In the genomic region with DNA sequence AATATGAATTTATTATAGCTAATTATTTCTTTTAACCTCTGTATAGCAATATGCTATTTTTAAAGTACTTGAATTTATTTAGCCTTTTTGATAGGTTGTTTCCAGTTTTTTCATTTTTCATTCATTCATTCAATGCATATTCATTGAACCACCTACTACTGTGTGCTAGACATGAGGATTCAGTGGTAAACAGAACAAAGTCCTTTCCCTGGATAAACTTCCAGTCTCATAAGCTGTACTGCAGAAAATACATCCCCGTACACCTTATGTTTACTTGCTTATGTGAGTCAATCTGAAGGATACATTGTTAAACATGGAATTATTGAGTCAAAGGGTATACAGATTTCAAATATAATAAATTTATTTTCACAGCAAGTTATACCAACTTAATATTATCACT, we compare ENCODE assay signal across 1 cellular context.
TF ChIP-seq lines count a peak whose summit lies in the region.

No MANE protein-coding gene starts in this region.

TF ChIP-seq in HepG2, 621 proteins besides CTCF, POLR2A, EP300 and RAD21 (continued from another document):
- TF ChIP-seq, protein P1, sequence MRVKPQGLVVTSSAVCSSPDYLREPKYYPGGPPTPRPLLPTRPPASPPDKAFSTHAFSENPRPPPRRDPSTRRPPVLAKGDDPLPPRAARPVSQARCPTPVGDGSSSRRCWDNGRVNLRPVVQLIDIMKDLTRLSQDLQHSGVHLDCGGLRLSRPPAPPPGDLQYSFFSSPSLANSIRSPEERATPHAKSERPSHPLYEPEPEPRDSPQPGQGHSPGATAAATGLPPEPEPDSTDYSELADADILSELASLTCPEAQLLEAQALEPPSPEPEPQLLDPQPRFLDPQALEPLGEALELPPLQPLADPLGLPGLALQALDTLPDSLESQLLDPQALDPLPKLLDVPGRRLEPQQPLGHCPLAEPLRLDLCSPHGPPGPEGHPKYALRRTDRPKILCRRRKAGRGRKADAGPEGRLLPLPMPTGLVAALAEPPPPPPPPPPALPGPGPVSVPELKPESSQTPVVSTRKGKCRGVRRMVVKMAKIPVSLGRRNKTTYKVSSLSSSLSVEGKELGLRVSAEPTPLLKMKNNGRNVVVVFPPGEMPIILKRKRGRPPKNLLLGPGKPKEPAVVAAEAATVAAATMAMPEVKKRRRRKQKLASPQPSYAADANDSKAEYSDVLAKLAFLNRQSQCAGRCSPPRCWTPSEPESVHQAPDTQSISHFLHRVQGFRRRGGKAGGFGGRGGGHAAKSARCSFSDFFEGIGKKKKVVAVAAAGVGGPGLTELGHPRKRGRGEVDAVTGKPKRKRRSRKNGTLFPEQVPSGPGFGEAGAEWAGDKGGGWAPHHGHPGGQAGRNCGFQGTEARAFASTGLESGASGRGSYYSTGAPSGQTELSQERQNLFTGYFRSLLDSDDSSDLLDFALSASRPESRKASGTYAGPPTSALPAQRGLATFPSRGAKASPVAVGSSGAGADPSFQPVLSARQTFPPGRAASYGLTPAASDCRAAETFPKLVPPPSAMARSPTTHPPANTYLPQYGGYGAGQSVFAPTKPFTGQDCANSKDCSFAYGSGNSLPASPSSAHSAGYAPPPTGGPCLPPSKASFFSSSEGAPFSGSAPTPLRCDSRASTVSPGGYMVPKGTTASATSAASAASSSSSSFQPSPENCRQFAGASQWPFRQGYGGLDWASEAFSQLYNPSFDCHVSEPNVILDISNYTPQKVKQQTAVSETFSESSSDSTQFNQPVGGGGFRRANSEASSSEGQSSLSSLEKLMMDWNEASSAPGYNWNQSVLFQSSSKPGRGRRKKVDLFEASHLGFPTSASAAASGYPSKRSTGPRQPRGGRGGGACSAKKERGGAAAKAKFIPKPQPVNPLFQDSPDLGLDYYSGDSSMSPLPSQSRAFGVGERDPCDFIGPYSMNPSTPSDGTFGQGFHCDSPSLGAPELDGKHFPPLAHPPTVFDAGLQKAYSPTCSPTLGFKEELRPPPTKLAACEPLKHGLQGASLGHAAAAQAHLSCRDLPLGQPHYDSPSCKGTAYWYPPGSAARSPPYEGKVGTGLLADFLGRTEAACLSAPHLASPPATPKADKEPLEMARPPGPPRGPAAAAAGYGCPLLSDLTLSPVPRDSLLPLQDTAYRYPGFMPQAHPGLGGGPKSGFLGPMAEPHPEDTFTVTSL (CRISPR knock-in tag; IDR thresholded peaks at IDR 0.05; ENCODE audit: borderline replicate concordance) = peak; percentile 64; the same call in 1 of the 2 replicates
- TF ChIP-seq ZNF24 (IDR thresholded peaks at IDR 0.05) (peak; percentile 90), NKX3-1 (CRISPR knock-in tag; IDR thresholded peaks at IDR 0.05) (no peak), CBX5 (CRISPR knock-in tag; IDR thresholded peaks at IDR 0.05; ENCODE audit: borderline replicate concordance) (no peak), HOXA5 (CRISPR knock-in tag; IDR thresholded peaks at IDR 0.05) (no peak), FOXP1 (IDR thresholded peaks at IDR 0.05) (0 out of 2 replicates have a peak, but pooled peaks have one; percentile 44), FOXP1 (CRISPR knock-in tag; IDR thresholded peaks at IDR 0.05) (peak; percentile 92), ZFP1 (CRISPR knock-in tag; IDR thresholded peaks at IDR 0.05) (no peak), PPARG (CRISPR knock-in tag; conservative IDR thresholded peaks at IDR 0.05) (peak; percentile 81; the same call in 1 of the 2 replicates), SKI (IDR thresholded peaks at IDR 0.05; ENCODE audit: partially characterized antibody) (peak; percentile 50), MIXL1 (CRISPR knock-in tag; IDR thresholded peaks at IDR 0.05) (peak; percentile 40; the same call in 1 of the 2 replicates), FOXJ3 (CRISPR knock-in tag; IDR thresholded peaks at IDR 0.05; ENCODE audit: borderline replicate concordance) (peak; percentile 33; the same call in 1 of the 2 replicates), ZC3H4 (CRISPR knock-in tag; IDR thresholded peaks at IDR 0.05; ENCODE audit: borderline replicate concordance) (no peak), HOXA9 (CRISPR knock-in tag; IDR thresholded peaks at IDR 0.05; ENCODE audit: borderline replicate concordance) (no peak), ZNF749 (CRISPR knock-in tag; IDR thresholded peaks at IDR 0.05; ENCODE audit: borderline replicate concordance) (no peak), TCF12 (IDR thresholded peaks at IDR 0.05) (no peak), TCF12 (CRISPR knock-in tag; IDR thresholded peaks at IDR 0.05) (no peak), SOX5 (CRISPR knock-in tag; IDR thresholded peaks at IDR 0.05; ENCODE audit: borderline replicate concordance) (peak; percentile 47; the same call in 1 of the 2 replicates), ZKSCAN8 (CRISPR knock-in tag; IDR thresholded peaks at IDR 0.05; ENCODE audit: borderline replicate concordance) (0 out of 2 replicates have a peak, but pooled peaks have one; percentile 36), RXRB (CRISPR knock-in tag; IDR thresholded peaks at IDR 0.05; ENCODE audit: borderline replicate concordance) (peak; percentile 50; the same call in 1 of the 2 replicates), ZSCAN9 (CRISPR knock-in tag; IDR thresholded peaks at IDR 0.05; ENCODE audit: borderline replicate concordance) (peak; percentile 40; the same call in 1 of the 2 replicates), PHF20 (CRISPR knock-in tag; IDR thresholded peaks at IDR 0.05) (no peak), GATAD2A (CRISPR knock-in tag; IDR thresholded peaks at IDR 0.05) (peak; percentile 41), DNMT1 (CRISPR knock-in tag; IDR thresholded peaks at IDR 0.05) (no peak), ZKSCAN1 (IDR thresholded peaks at IDR 0.05; ENCODE audit: low read length) (peak; percentile 57; the same call in 1 of the 2 replicates)
- TF ChIP-seq, protein P2, sequence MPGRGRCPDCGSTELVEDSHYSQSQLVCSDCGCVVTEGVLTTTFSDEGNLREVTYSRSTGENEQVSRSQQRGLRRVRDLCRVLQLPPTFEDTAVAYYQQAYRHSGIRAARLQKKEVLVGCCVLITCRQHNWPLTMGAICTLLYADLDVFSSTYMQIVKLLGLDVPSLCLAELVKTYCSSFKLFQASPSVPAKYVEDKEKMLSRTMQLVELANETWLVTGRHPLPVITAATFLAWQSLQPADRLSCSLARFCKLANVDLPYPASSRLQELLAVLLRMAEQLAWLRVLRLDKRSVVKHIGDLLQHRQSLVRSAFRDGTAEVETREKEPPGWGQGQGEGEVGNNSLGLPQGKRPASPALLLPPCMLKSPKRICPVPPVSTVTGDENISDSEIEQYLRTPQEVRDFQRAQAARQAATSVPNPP (CRISPR knock-in tag; IDR thresholded peaks at IDR 0.05) = no peak
- TF ChIP-seq, protein P3, sequence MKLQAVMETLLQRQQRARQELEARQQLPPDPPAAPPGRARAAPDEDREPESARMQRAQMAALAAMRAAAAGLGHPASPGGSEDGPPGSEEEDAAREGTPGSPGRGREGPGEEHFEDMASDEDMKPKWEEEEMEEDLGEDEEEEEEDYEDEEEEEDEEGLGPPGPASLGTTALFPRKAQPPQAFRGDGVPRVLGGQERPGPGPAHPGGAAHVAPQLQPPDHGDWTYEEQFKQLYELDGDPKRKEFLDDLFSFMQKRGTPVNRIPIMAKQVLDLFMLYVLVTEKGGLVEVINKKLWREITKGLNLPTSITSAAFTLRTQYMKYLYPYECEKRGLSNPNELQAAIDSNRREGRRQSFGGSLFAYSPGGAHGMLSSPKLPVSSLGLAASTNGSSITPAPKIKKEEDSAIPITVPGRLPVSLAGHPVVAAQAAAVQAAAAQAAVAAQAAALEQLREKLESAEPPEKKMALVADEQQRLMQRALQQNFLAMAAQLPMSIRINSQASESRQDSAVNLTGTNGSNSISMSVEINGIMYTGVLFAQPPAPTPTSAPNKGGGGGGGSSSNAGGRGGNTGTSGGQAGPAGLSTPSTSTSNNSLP (IDR thresholded peaks at IDR 0.05; ENCODE audit: low read depth, low read length) = peak; percentile 49; the same call in 1 of the 2 replicates
- TF ChIP-seq, protein P4, sequence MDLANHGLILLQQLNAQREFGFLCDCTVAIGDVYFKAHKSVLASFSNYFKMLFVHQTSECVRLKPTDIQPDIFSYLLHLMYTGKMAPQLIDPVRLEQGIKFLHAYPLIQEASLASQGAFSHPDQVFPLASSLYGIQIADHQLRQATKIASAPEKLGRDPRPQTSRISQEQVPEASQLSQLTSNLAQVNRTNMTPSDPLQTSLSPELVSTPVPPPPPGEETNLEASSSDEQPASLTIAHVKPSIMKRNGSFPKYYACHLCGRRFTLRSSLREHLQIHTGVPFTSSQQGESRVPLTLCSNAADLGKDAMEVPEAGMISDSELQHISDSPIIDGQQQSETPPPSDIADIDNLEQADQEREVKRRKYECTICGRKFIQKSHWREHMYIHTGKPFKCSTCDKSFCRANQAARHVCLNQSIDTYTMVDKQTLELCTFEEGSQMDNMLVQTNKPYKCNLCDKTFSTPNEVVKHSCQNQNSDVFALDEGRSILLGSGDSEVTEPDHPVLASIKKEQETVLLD (CRISPR knock-in tag; IDR thresholded peaks at IDR 0.05; ENCODE audit: low read depth) = no peak
- TF ChIP-seq, protein P5, sequence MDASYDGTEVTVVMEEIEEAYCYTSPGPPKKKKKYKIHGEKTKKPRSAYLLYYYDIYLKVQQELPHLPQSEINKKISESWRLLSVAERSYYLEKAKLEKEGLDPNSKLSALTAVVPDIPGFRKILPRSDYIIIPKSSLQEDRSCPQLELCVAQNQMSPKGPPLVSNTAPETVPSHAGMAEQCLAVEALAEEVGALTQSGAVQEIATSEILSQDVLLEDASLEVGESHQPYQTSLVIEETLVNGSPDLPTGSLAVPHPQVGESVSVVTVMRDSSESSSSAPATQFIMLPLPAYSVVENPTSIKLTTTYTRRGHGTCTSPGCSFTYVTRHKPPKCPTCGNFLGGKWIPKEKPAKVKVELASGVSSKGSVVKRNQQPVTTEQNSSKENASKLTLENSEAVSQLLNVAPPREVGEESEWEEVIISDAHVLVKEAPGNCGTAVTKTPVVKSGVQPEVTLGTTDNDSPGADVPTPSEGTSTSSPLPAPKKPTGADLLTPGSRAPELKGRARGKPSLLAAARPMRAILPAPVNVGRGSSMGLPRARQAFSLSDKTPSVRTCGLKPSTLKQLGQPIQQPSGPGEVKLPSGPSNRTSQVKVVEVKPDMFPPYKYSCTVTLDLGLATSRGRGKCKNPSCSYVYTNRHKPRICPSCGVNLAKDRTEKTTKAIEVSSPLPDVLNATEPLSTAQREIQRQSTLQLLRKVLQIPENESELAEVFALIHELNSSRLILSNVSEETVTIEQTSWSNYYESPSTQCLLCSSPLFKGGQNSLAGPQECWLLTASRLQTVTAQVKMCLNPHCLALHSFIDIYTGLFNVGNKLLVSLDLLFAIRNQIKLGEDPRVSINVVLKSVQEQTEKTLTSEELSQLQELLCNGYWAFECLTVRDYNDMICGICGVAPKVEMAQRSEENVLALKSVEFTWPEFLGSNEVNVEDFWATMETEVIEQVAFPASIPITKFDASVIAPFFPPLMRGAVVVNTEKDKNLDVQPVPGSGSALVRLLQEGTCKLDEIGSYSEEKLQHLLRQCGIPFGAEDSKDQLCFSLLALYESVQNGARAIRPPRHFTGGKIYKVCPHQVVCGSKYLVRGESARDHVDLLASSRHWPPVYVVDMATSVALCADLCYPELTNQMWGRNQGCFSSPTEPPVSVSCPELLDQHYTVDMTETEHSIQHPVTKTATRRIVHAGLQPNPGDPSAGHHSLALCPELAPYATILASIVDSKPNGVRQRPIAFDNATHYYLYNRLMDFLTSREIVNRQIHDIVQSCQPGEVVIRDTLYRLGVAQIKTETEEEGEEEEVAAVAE (CRISPR knock-in tag; IDR thresholded peaks at IDR 0.05; ENCODE audit: borderline replicate concordance) = no peak
- TF ChIP-seq, protein P6, sequence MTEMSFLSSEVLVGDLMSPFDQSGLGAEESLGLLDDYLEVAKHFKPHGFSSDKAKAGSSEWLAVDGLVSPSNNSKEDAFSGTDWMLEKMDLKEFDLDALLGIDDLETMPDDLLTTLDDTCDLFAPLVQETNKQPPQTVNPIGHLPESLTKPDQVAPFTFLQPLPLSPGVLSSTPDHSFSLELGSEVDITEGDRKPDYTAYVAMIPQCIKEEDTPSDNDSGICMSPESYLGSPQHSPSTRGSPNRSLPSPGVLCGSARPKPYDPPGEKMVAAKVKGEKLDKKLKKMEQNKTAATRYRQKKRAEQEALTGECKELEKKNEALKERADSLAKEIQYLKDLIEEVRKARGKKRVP (CRISPR knock-in tag; IDR thresholded peaks at IDR 0.05) = no peak
- TF ChIP-seq, protein P7, sequence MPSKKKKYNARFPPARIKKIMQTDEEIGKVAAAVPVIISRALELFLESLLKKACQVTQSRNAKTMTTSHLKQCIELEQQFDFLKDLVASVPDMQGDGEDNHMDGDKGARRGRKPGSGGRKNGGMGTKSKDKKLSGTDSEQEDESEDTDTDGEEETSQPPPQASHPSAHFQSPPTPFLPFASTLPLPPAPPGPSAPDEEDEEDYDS (CRISPR knock-in tag; IDR thresholded peaks at IDR 0.05) = peak; percentile 18; the same call in 1 of the 2 replicates
- TF ChIP-seq, protein P8, sequence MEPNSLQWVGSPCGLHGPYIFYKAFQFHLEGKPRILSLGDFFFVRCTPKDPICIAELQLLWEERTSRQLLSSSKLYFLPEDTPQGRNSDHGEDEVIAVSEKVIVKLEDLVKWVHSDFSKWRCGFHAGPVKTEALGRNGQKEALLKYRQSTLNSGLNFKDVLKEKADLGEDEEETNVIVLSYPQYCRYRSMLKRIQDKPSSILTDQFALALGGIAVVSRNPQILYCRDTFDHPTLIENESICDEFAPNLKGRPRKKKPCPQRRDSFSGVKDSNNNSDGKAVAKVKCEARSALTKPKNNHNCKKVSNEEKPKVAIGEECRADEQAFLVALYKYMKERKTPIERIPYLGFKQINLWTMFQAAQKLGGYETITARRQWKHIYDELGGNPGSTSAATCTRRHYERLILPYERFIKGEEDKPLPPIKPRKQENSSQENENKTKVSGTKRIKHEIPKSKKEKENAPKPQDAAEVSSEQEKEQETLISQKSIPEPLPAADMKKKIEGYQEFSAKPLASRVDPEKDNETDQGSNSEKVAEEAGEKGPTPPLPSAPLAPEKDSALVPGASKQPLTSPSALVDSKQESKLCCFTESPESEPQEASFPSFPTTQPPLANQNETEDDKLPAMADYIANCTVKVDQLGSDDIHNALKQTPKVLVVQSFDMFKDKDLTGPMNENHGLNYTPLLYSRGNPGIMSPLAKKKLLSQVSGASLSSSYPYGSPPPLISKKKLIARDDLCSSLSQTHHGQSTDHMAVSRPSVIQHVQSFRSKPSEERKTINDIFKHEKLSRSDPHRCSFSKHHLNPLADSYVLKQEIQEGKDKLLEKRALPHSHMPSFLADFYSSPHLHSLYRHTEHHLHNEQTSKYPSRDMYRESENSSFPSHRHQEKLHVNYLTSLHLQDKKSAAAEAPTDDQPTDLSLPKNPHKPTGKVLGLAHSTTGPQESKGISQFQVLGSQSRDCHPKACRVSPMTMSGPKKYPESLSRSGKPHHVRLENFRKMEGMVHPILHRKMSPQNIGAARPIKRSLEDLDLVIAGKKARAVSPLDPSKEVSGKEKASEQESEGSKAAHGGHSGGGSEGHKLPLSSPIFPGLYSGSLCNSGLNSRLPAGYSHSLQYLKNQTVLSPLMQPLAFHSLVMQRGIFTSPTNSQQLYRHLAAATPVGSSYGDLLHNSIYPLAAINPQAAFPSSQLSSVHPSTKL (CRISPR knock-in tag; IDR thresholded peaks at IDR 0.05) = peak; percentile 64
